Comparison of ENCODE assay signal across 18 cellular contexts in the genomic region with DNA sequence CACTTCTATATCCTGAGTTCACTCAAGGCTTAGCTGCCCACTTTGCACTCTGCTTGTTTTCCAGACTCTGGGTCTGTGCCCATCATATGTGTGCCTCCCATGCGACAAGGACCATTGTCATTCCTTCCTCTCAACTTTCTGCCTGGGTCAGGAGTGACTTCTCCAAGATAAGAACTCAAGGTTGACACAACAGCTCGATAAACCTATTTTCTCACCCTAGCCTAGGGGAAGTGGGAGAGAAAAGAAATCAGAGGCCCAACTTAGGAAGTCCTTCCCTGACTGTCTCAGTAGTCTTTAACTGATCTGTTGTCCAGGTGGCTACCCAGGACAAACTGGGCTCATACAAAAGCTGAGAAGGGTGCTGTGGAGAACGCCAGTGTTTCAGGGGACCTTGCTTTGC. TPM values are rescaled to one million over a fixed set of nuclear protein-coding genes. Genes with fewer than 3 reads are reported as not detected.
DNase-seq lines count a peak whose midpoint lies in the region; ATAC-seq and TF ChIP-seq lines count a peak whose summit lies in the region.
"Had no signal": no experiment of that assay in that cellular context is flagged by ENCODE, and none has a peak within 500 bp of the region (broad histone marks: within the 10 kb centered on the region; RNA-seq: fewer than 3 reads in every experiment).

No MANE protein-coding gene starts in this region.

- 92% methylated on average over 3 of the region's 3 CpGs for WGBS in SK-N-SH (ENCODE audit: low lambda C conversion rate)

- H3K36me3 Mint-ChIP-seq in Caco-2 (ENCODE audit: insufficient read depth, unreplicated experiment) (peaks cover 15% of the 10 kb centered on the region), WTC11 (no peaks in the 10 kb centered on the region), immature natural killer cell (peaks cover 0 to 10% (median 0%) of the 10 kb centered on the region in 3 donors)

- H4K20me1 ChIP-seq in SK-N-SH (ENCODE audit: insufficient read depth), result no peaks in the 10 kb centered on the region

- H3K9me2 ChIP-seq in SK-N-SH, result no peaks in the 10 kb centered on the region

- peak overlapping the region; percentile 73; the same call in 1 of the 2 replicates for H3K4me2 ChIP-seq in SK-N-SH

- BruUV-seq in Caco-2 (replicated peaks; lab: Mats Ljungman, UMichigan), result no TSS peak

- POLR2A ChIA-PET in SK-N-SH (lab: Yijun Ruan, JAX) (interaction anchor here (2.2 kb wide), 1 partner anchor 14 kb away, joined by 10 read pairs; no protein-coding TSS in a partner anchor), Caco-2 (lab: Charles Lee) (interaction anchor here (1.0 kb wide), 1 partner anchor 155 kb away, joined by 4 read pairs; a partner anchor contains a TSS), WTC11 (lab: Charles Lee) (no interaction called here)

- H3K4me3 Mint-ChIP-seq in Caco-2 (ENCODE audit: unreplicated experiment) (peak overlapping the region; percentile 70), WTC11 (peak overlapping the region; percentile 79), immature natural killer cell (peak overlapping the region; percentile 3 to 76 (median 71))

- H3K79me2 ChIP-seq in SK-N-SH (ENCODE audit: insufficient read depth), result peaks cover 34% of the 10 kb centered on the region; the same call in 1 of the 2 replicates

- peaks cover 4 to 24% of the 10 kb centered on the region in 2 experiments; a peak in 2 of 4 replicates for H3K4me1 ChIP-seq in SK-N-SH (ENCODE audit: control insufficient read depth in 1 of 2, insufficient read depth in 2 of 2, low read depth in 1 of 2, low read length in 1 of 2)
- H3K4me1 ChIP-seq in Caco-2, result peaks cover 27% of the 10 kb centered on the region

- H3K4me1 Mint-ChIP-seq in Caco-2 (ENCODE audit: low read depth, unreplicated experiment), result peaks cover under 1% of the 10 kb centered on the region
- peaks cover 14% of the 10 kb centered on the region for H3K4me1 Mint-ChIP-seq in WTC11
- peaks cover 19 to 31% of the 10 kb centered on the region in 2 donors for H3K4me1 Mint-ChIP-seq in immature natural killer cell

- H3K27me3 ChIP-seq in SK-N-SH (ENCODE audit: insufficient read depth), result no peaks in the 10 kb centered on the region
- H3K27me3 ChIP-seq in Caco-2 (replicated peaks; ENCODE audit: control insufficient read depth, insufficient read depth, low read length), result no peaks in the 10 kb centered on the region
- H3K27me3 ChIP-seq: foreskin keratinocyte had no signal

- H3K9me3 Mint-ChIP-seq in Caco-2 (ENCODE audit: unreplicated experiment), result no peaks in the 10 kb centered on the region
- no peaks in the 10 kb centered on the region for H3K9me3 Mint-ChIP-seq in WTC11
- no peaks in the 10 kb centered on the region for H3K9me3 Mint-ChIP-seq in immature natural killer cell

- no peak overlapping the region for H3K27ac ChIP-seq in SK-N-SH (ENCODE audit: low read depth in 2 of 2, low read length in 1 of 2)
- H3K27ac ChIP-seq: BLaER1 treated with 17β-estradiol and CSF1 and Interleukin-3, amounts not matched to agents 10 nM and 100 nM; colonic mucosa; foreskin keratinocyte; psoas muscle; RWPE1; upper lobe of right lung had no signal

- no peak overlapping the region for H3K9ac ChIP-seq in SK-N-SH
- H3K9ac ChIP-seq: BLaER1 treated with 17β-estradiol and CSF1 and Interleukin-3, amounts not matched to agents 10 nM and 100 nM had no signal

- H3K27ac Mint-ChIP-seq in Caco-2 (ENCODE audit: unreplicated experiment), result no peak overlapping the region
- H3K27ac Mint-ChIP-seq in WTC11, result no peak overlapping the region
- no peak overlapping the region for H3K27ac Mint-ChIP-seq in immature natural killer cell

- no peak for TF ChIP-seq CTCF in SK-N-SH (IDR thresholded peaks at IDR 0.05)
- no peak for TF ChIP-seq CTCF in Caco-2 (IDR thresholded peaks at IDR 0.05; ENCODE audit: insufficient read depth in 1 of 2, low read depth in 1 of 2, low read length in 1 of 2, severe bottlenecking in 1 of 2, unreplicated experiment in 1 of 2)
- TF ChIP-seq CTCF in WTC11 (IDR thresholded peaks at IDR 0.05), result no peak

- intact Hi-C loops in Caco-2 (cut with micrococcal nuclease; ENCODE audit: unreplicated experiment), result no loop called here

- H2AFZ ChIP-seq in SK-N-SH (ENCODE audit: low read depth), result no peak overlapping the region

- peaks cover 7 to 15% of the 10 kb centered on the region in 2 experiments for H3K36me3 ChIP-seq in SK-N-SH (replicated peaks in 1 of 2; ENCODE audit: control insufficient read depth in 1 of 2, insufficient read depth in 2 of 2, low read length in 1 of 2)
- H3K36me3 ChIP-seq in Caco-2 (ENCODE audit: control insufficient read depth, insufficient read depth, low read length), result no peaks in the 10 kb centered on the region; the same call in 1 of the 2 replicates
- H3K36me3 ChIP-seq: colonic mucosa had no signal

- H3K4me3 ChIP-seq in SK-N-SH (ENCODE audit: low read depth in 2 of 2, low read length in 1 of 2) (no peak overlapping the region), Caco-2 (ENCODE audit: low read depth, low read length) (no peak overlapping the region)
- H3K4me3 ChIP-seq: colonic mucosa, upper lobe of right lung had no signal

- ATAC-seq in SK-N-SH treated with all-trans-retinoic acid at 6 μM for 48 hours (no peak), WTC11 (no peak), GM19452 (IDR thresholded peaks at IDR 0.05; ENCODE audit: unreplicated experiment) (no peak)
- ATAC-seq: foreskin keratinocyte, left lobe of liver, psoas muscle, upper lobe of right lung had no signal

- no peak for DNase-seq in SK-N-SH
- peak in 1 of 2 experiments; percentile 29 for DNase-seq in Caco-2
- DNase-seq in WTC11 (ENCODE audit: low spot score), result no peak
- no peak for DNase-seq in immature natural killer cell
- no peak for DNase-seq in NCI-H526 (lab: John Stamatoyannopoulos, UW)
- no peak for DNase-seq in NCI-H524 (lab: John Stamatoyannopoulos, UW)
- DNase-seq: 8988T; aorta; colonic mucosa; foreskin keratinocyte; psoas muscle; stimulated activated naive CD4-positive, alpha-beta T cell treated with Interleukin-2 at 50 U/mL for 16 hours; upper lobe of right lung had no signal

- CTCF ChIA-PET in SK-N-SH (lab: Yijun Ruan, JAX) (interaction anchor here (1.1 to 19.6 kb wide), 9 partner anchors 13 to 181 kb away, joined by 3 to 568 read pairs (median 6); a partner anchor contains a TSS), Caco-2 (lab: Charles Lee) (interaction anchor here (0.6 to 5.3 kb wide), 3 partner anchors 14 to 252 kb away, joined by 3 to 44 read pairs (median 4); no protein-coding TSS in a partner anchor), WTC11 (lab: Charles Lee) (interaction anchor here (0.5 to 1.3 kb wide), 2 partner anchors 20 to 178 kb away, joined by 3 read pairs; a partner anchor contains a TSS)

- no peak for TF ChIP-seq EP300 in SK-N-SH (IDR thresholded peaks at IDR 0.05; ENCODE audit: borderline replicate concordance in 1 of 2, low read depth in 1 of 2, low read length in 1 of 2)

- no peak for TF ChIP-seq RAD21 in SK-N-SH (IDR thresholded peaks at IDR 0.05; ENCODE audit: low read length)

- no peaks in the 10 kb centered on the region for H3K9me3 ChIP-seq in SK-N-SH
- no peaks in the 10 kb centered on the region for H3K9me3 ChIP-seq in Caco-2
- H3K9me3 ChIP-seq: BLaER1 treated with 17β-estradiol and CSF1 and Interleukin-3, amounts not matched to agents 10 nM and 100 nM; colonic mucosa; psoas muscle; upper lobe of right lung had no signal

- H3F3A ChIP-seq in SK-N-SH (replicated peaks; ENCODE audit: insufficient read depth), result no peaks in the 10 kb centered on the region

- no peaks in the 10 kb centered on the region for H3K27me3 Mint-ChIP-seq in Caco-2 (ENCODE audit: insufficient read depth, unreplicated experiment)
- peaks cover 29% of the 10 kb centered on the region for H3K27me3 Mint-ChIP-seq in WTC11 (ENCODE audit: low read depth)
- peaks cover 0 to 16% (median 10%) of the 10 kb centered on the region in 3 donors for H3K27me3 Mint-ChIP-seq in immature natural killer cell (ENCODE audit: low read depth in 3 of 3)

TF ChIP-seq in SK-N-SH, 30 proteins besides CTCF, POLR2A, EP300 and RAD21 (continues in another document):
- no peak for TF ChIP-seq FOSL2 (IDR thresholded peaks at IDR 0.05; ENCODE audit: borderline replicate concordance, low read depth)
- TF ChIP-seq, protein P1, sequence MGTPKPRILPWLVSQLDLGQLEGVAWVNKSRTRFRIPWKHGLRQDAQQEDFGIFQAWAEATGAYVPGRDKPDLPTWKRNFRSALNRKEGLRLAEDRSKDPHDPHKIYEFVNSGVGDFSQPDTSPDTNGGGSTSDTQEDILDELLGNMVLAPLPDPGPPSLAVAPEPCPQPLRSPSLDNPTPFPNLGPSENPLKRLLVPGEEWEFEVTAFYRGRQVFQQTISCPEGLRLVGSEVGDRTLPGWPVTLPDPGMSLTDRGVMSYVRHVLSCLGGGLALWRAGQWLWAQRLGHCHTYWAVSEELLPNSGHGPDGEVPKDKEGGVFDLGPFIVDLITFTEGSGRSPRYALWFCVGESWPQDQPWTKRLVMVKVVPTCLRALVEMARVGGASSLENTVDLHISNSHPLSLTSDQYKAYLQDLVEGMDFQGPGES (IDR thresholded peaks at IDR 0.05; ENCODE audit: low read depth, low read length), result no peak

TF ChIP-seq in SK-N-SH treated with all-trans-retinoic acid at 6 μM for 48 hours, 23 proteins besides CTCF, POLR2A, EP300 and RAD21 (continues in another document):
- TF ChIP-seq ARNTL (CRISPR knock-in tag; IDR thresholded peaks at IDR 0.05; ENCODE audit: borderline replicate concordance, low read depth), result no peak
- no peak for TF ChIP-seq TOX (CRISPR knock-in tag; IDR thresholded peaks at IDR 0.05; ENCODE audit: borderline replicate concordance)
- no peak for TF ChIP-seq ZFP3 (CRISPR knock-in tag; IDR thresholded peaks at IDR 0.05)
- TF ChIP-seq RARB (CRISPR knock-in tag; IDR thresholded peaks at IDR 0.05), result no peak
- TF ChIP-seq BACH2 (CRISPR knock-in tag; IDR thresholded peaks at IDR 0.05; ENCODE audit: borderline replicate concordance), result no peak
- TF ChIP-seq ZNF70 (CRISPR knock-in tag; IDR thresholded peaks at IDR 0.05), result no peak

TF ChIP-seq in WTC11, 78 proteins besides CTCF, POLR2A, EP300 and RAD21 (continues in another document):
- TF ChIP-seq ELF4 (CRISPR knock-in tag; IDR thresholded peaks at IDR 0.05; ENCODE audit: low read depth) (no peak), ESRRA (CRISPR knock-in tag; IDR thresholded peaks at IDR 0.05; ENCODE audit: borderline replicate concordance) (no peak), GABPB1 (CRISPR knock-in tag; IDR thresholded peaks at IDR 0.05) (no peak), EMX1 (CRISPR knock-in tag; IDR thresholded peaks at IDR 0.05) (no peak), GRHL2 (CRISPR knock-in tag; IDR thresholded peaks at IDR 0.05; ENCODE audit: insufficient replicate concordance, severe bottlenecking) (no peak), TEAD4 (CRISPR knock-in tag; IDR thresholded peaks at IDR 0.05) (no peak)

RNA-seq across cellular contexts. Expression of a gene that starts 1.7 kb away (rescaled TPM):
- polyA plus RNA-seq in SK-N-SH (2012; rRNA removed) (61.3 and 78.4 TPM in 2 replicates), immature natural killer cell (10 to 100 TPM; 30.7 to 41.6 (median 34.4) TPM)
- 42.3 and 50.3 TPM in 2 replicates for polyA plus RNA-seq in SK-N-SH (2012; cell fraction: cytosol; rRNA removed)
- 113 and 138 TPM in 2 replicates for polyA plus RNA-seq in SK-N-SH (2012; cell fraction: nucleus; rRNA removed)
- total RNA-seq in Caco-2 (2022) (51.8 and 53.2 TPM in 2 replicates), WTC11 (2021) (19.2 to 27.5 TPM (median 26.3 TPM) in 3 replicates)
